22 cellular contexts compared by ENCODE assay signal in the genomic region with DNA sequence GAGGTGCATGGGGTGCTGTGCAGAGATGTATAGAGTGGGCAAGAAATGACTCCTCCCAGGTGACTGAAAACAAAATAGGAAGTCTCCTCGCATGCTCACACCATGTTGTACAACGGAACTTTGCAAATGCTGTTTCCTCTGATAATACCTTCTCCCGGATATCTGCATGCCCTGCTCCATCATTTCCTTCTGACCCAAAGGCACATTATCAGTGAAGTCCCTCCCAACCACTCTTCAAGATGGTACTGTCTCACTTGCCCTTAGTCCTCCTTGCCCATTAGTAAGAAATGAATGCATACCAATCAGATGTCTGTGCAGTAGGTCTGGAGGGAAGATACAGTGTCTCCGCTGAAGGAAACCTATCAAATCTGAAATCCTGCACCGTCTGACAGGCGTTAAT. TPM values are rescaled to one million over a fixed set of nuclear protein-coding genes. Genes with fewer than 3 reads are reported as not detected.
"Had no signal": no experiment of that assay in that cellular context is flagged by ENCODE, and none has a peak within 500 bp of the region (broad histone marks: within the 10 kb centered on the region; RNA-seq: fewer than 3 reads in every experiment).

No MANE protein-coding gene starts in this region.

- H3K4me3 Mint-ChIP-seq: dendritic cell treated with granulocyte-macrophage colony-stimulating factor and Interleukin-4, amounts not matched to agents 40 ng/mL and 50 ng/mL, for 4 days; immature natural killer cell; naive thymus-derived CD4-positive, alpha-beta T cell; nephron progenitor cell had no signal

- DNase-seq: cerebellar nuclear complex; glutamatergic neuron; immature natural killer cell; left cardiac atrium; left ventricle myocardium superior; mammary epithelial cell; naive thymus-derived CD4-positive, alpha-beta T cell; nephron progenitor cell; psoas muscle; sigmoid colon; stimulated activated naive CD4-positive, alpha-beta T cell; stomach; substantia nigra; transverse colon had no signal

- H3K4me1 ChIP-seq: psoas muscle, sigmoid colon, stomach, transverse colon had no signal

- H3K27ac ChIP-seq: psoas muscle, sigmoid colon, skin epidermis, stomach, thoracic aorta, transverse colon had no signal

- H3K27me3 ChIP-seq: sigmoid colon, stomach, transverse colon had no signal

- H3K4me1 Mint-ChIP-seq: nephron progenitor cell had no signal

- H3K9me3 Mint-ChIP-seq: dendritic cell treated with granulocyte-macrophage colony-stimulating factor and Interleukin-4, amounts not matched to agents 40 ng/mL and 50 ng/mL, for 4 days; immature natural killer cell had no signal

- H3K27me3 Mint-ChIP-seq: dendritic cell treated with granulocyte-macrophage colony-stimulating factor and Interleukin-4, amounts not matched to agents 40 ng/mL and 50 ng/mL, for 4 days; naive thymus-derived CD4-positive, alpha-beta T cell had no signal

- ATAC-seq: left cardiac atrium; left ventricle myocardium superior; naive thymus-derived CD4-positive, alpha-beta T cell; psoas muscle had no signal

- H3K4me3 ChIP-seq: psoas muscle, sigmoid colon, skin epidermis, stomach, thoracic aorta, transverse colon had no signal

- H3K27ac Mint-ChIP-seq: dendritic cell treated with granulocyte-macrophage colony-stimulating factor and Interleukin-4, amounts not matched to agents 40 ng/mL and 50 ng/mL, for 4 days; immature natural killer cell; naive thymus-derived CD4-positive, alpha-beta T cell; nephron progenitor cell had no signal

- H3K9me3 ChIP-seq: psoas muscle, sigmoid colon, stomach, thoracic aorta, transverse colon had no signal

RNA-seq across cellular contexts. Expression of a gene that starts 40.4 kb away (rescaled TPM):
- total RNA-seq: fibroblast of lung; left ventricle myocardium superior; mammary epithelial cell; mesenteric fat pad; mononuclear cell; naive thymus-derived CD4-positive, alpha-beta T cell; omental fat pad; psoas muscle; stomach; thoracic aorta; transverse colon; ureter had no signal
